In the genomic region with DNA sequence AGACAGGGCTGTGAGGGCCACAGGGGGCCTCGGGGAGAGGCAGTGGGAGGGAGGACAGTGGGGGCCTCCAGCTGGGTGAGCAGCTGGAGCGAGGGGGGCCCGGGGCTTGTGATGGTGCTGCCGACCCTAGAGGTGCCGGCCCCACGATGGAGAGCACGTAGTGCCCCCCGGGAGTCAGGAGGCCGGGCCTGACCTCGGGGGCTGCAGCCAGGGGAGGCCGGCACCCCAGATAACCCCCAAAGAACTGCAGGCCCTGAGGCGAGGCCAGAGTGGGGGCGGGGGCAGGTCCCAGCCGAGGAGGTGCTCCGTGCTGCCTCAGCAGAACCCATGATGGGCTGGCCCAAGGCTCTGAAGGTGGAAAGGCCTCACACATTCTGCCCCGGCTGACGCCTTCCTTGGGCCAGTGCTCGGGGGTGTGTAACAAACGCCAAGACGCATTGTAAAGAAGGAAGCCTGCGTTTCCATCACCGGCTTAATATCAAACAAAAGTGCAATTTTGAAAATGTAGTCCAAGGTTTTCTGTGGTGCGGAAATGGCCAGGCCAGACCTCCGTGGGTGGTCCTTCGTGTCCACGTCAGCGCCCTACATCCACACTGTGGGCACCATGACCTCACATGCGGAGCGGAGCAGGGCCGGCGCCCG, we compare ENCODE assay signal across 21 cellular contexts. TPM values are rescaled to one million over a fixed set of nuclear protein-coding genes. Genes with fewer than 3 reads are reported as not detected.
DNase-seq lines count a peak whose midpoint lies in the region; ATAC-seq, FAIRE-seq and TF ChIP-seq lines count a peak whose summit lies in the region.
"Had no signal": no experiment of that assay in that cellular context is flagged by ENCODE, and none has a peak within 500 bp of the region (broad histone marks: within the 10 kb centered on the region; RNA-seq: fewer than 3 reads in every experiment).

No MANE protein-coding gene starts in this region.

- H3K4me2 ChIP-seq in GM23338 = no peak overlapping the region
- H3K4me2 ChIP-seq in hepatocyte = no peak overlapping the region

- H3K4me3 ChIP-seq in GM23338 = no peak overlapping the region
- H3K4me3 ChIP-seq in adipocyte (ENCODE audit: low read length) = no peak overlapping the region
- H3K4me3 ChIP-seq in hepatocyte = no peak overlapping the region
- H3K4me3 ChIP-seq in gastrocnemius medialis = no peak overlapping the region
- H3K4me3 ChIP-seq: dorsolateral prefrontal cortex, lung, SJCRH30 had no signal

- H3K9me3 Mint-ChIP-seq in GM23338 = no peaks in the 10 kb centered on the region; the same call in 2 of the 3 replicates
- no peaks in the 10 kb centered on the region for H3K9me3 Mint-ChIP-seq in activated T-helper 2 cell treated with anti-CD3 and anti-CD28 coated beads, Interferon-gamma antibody, Interleukin-2, Interleukin-4, amounts not matched to agents 10 μg/mL and 5 μg/mL and 100 μg/mL, durations not matched to agents 14 hours and 24 hours and 36 hours
- H3K9me3 Mint-ChIP-seq: CD4-positive, alpha-beta memory T cell had no signal

- H3K27ac Mint-ChIP-seq in GM23338 = no peak overlapping the region
- no peak overlapping the region for H3K27ac Mint-ChIP-seq in activated T-helper 2 cell treated with anti-CD3 and anti-CD28 coated beads, Interferon-gamma antibody, Interleukin-2, Interleukin-4, amounts not matched to agents 10 μg/mL and 5 μg/mL and 100 μg/mL, durations not matched to agents 14 hours and 24 hours and 36 hours
- H3K27ac Mint-ChIP-seq: CD4-positive, alpha-beta memory T cell; T-helper 17 cell had no signal

- H3K27me3 Mint-ChIP-seq in GM23338 (ENCODE audit: insufficient read depth, low read depth, poor library complexity) = peaks cover 8% of the 10 kb centered on the region
- H3K27me3 Mint-ChIP-seq in activated T-helper 2 cell treated with anti-CD3 and anti-CD28 coated beads, Interferon-gamma antibody, Interleukin-2, Interleukin-4, amounts not matched to agents 10 μg/mL and 5 μg/mL and 100 μg/mL, durations not matched to agents 14 hours and 24 hours and 36 hours (ENCODE audit: low read depth) = peaks cover 2% of the 10 kb centered on the region

- DNase-seq in GM23338 (ENCODE audit: low spot score) (no peak), adipocyte (ENCODE audit: low read depth) (no peak), hepatocyte (ENCODE audit: low spot score) (no peak), gastrocnemius medialis (no peak), D721Med (ENCODE audit: insufficient read length, low spot score) (no peak), NCI-H146 (lab: John Stamatoyannopoulos, UW) (no peak)
- DNase-seq in activated T-helper 2 cell treated with anti-CD3 and anti-CD28 coated beads, Interferon-gamma antibody, Interleukin-2, Interleukin-4, amounts not matched to agents 10 μg/mL and 5 μg/mL and 100 μg/mL, durations not matched to agents 14 hours and 24 hours and 36 hours (ENCODE audit: low spot score) = no peak
- DNase-seq: activated CD4-positive, alpha-beta T cell treated with anti-CD3 and anti-CD28 coated beads, Interleukin-2, amount 50 U/mL, for 48 hours; activated gamma-delta T cell treated with Interleukin-2 at 50 U/mL for 16 hours; caudate nucleus; CD4-positive, alpha-beta memory T cell; DMS79 treated with DMSO at 0.1 percent for 48 hours; dorsolateral prefrontal cortex; Karpas-422; NCI-H1092 treated with DMSO at 0.1 percent for 48 hours; NCI-H524 treated with DMSO at 0.1 percent for 48 hours; SJCRH30; T-helper 17 cell had no signal

- in situ Hi-C loops in gastrocnemius medialis (cut with MboI; ENCODE audit: low sequenced_read_pairs in 4 of 4) = no loop called here

- intact Hi-C loops in gastrocnemius medialis (cut with DNase I; ENCODE audit: low total_unique reads) = no loop called here
- intact Hi-C loops in activated T-helper 2 cell treated with anti-CD3 and anti-CD28 coated beads, Interferon-gamma antibody, Interleukin-2, Interleukin-4, amounts not matched to agents 10 μg/mL and 5 μg/mL and 100 μg/mL, durations not matched to agents 14 hours and 24 hours and 36 hours (cut with micrococcal nuclease) = no loop called here

- FAIRE-seq in D721Med (lab: Jason Lieb, UNC) = no peak

- H3K36me3 ChIP-seq in GM23338 (ENCODE audit: insufficient read depth) = no peaks in the 10 kb centered on the region
- H3K36me3 ChIP-seq in adipocyte (ENCODE audit: control insufficient read depth, insufficient read depth, low read length, severe bottlenecking) = no peaks in the 10 kb centered on the region
- H3K36me3 ChIP-seq in hepatocyte (replicated peaks; ENCODE audit: insufficient read depth, low read depth) = no peaks in the 10 kb centered on the region
- no peaks in the 10 kb centered on the region for H3K36me3 ChIP-seq in gastrocnemius medialis
- H3K36me3 ChIP-seq: SJCRH30 had no signal

- H3K27me3 ChIP-seq in GM23338 (ENCODE audit: insufficient read depth) (no peaks in the 10 kb centered on the region), adipocyte (replicated peaks; ENCODE audit: control insufficient read depth, insufficient read depth, low read length) (no peaks in the 10 kb centered on the region), hepatocyte (no peaks in the 10 kb centered on the region), gastrocnemius medialis (peaks cover 0 to 3% (median 0%) of the 10 kb centered on the region in 3 donors)
- H3K27me3 ChIP-seq: SJCRH30 had no signal

- no peak overlapping the region for H3K4me3 Mint-ChIP-seq in GM23338
- H3K4me3 Mint-ChIP-seq in activated T-helper 2 cell treated with anti-CD3 and anti-CD28 coated beads, Interferon-gamma antibody, Interleukin-2, Interleukin-4, amounts not matched to agents 10 μg/mL and 5 μg/mL and 100 μg/mL, durations not matched to agents 14 hours and 24 hours and 36 hours (ENCODE audit: low read depth) = no peak overlapping the region
- H3K4me3 Mint-ChIP-seq: CD4-positive, alpha-beta memory T cell; T-helper 17 cell had no signal

- H3K27ac ChIP-seq in GM23338 (ENCODE audit: low read depth) (no peak overlapping the region), hepatocyte (peak overlapping the region; percentile 78), gastrocnemius medialis (peak overlapping the region; percentile 10 to 57 (median 24))
- H3K27ac ChIP-seq: dorsolateral prefrontal cortex, parathyroid adenoma, SJCRH30 had no signal

- H3K4me1 ChIP-seq in GM23338 (ENCODE audit: insufficient read depth) (no peaks in the 10 kb centered on the region), adipocyte (ENCODE audit: control insufficient read depth, insufficient read depth, low read length) (peaks cover 19% of the 10 kb centered on the region), hepatocyte (ENCODE audit: insufficient read depth) (peaks cover 16% of the 10 kb centered on the region), gastrocnemius medialis (no peaks in the 10 kb centered on the region)
- H3K4me1 ChIP-seq: parathyroid adenoma, SJCRH30 had no signal

- H3F3A ChIP-seq in GM23338 (replicated peaks; ENCODE audit: low read depth) = no peaks in the 10 kb centered on the region

- WGBS in hepatocyte (ENCODE audit: low lambda C conversion rate, missing lambda C conversion rate) = 91% methylated on average over 27 of the region's 32 CpGs

- peak overlapping the region; percentile 47; the same call in 1 of the 2 replicates for H2AFZ ChIP-seq in GM23338
- no peak overlapping the region for H2AFZ ChIP-seq in hepatocyte
- H2AFZ ChIP-seq: parathyroid adenoma had no signal

- no peaks in the 10 kb centered on the region for H3K9me3 ChIP-seq in adipocyte (ENCODE audit: control insufficient read depth, low read length)
- H3K9me3 ChIP-seq in hepatocyte (ENCODE audit: low read depth) = no peaks in the 10 kb centered on the region
- no peaks in the 10 kb centered on the region for H3K9me3 ChIP-seq in gastrocnemius medialis
- H3K9me3 ChIP-seq: SJCRH30 had no signal

- H3K9me2 ChIP-seq in GM23338 (ENCODE audit: insufficient read depth) (no peaks in the 10 kb centered on the region), hepatocyte (replicated peaks; ENCODE audit: insufficient read depth) (no peaks in the 10 kb centered on the region)

- H4K20me1 ChIP-seq in GM23338 (replicated peaks; ENCODE audit: insufficient read depth) = no peaks in the 10 kb centered on the region
- H4K20me1 ChIP-seq in hepatocyte (ENCODE audit: insufficient read depth, poor library complexity, severe bottlenecking) = no peaks in the 10 kb centered on the region

- H3K36me3 Mint-ChIP-seq in GM23338 (ENCODE audit: low read depth) = peaks cover 2% of the 10 kb centered on the region; the same call in 1 of the 3 replicates
- H3K36me3 Mint-ChIP-seq in activated T-helper 2 cell treated with anti-CD3 and anti-CD28 coated beads, Interferon-gamma antibody, Interleukin-2, Interleukin-4, amounts not matched to agents 10 μg/mL and 5 μg/mL and 100 μg/mL, durations not matched to agents 14 hours and 24 hours and 36 hours (ENCODE audit: low read depth) = no peaks in the 10 kb centered on the region

- no peak for TF ChIP-seq POLR2A in gastrocnemius medialis (IDR thresholded peaks at IDR 0.05)

- TF ChIP-seq CTCF in GM23338 (conservative IDR thresholded peaks at IDR 0.05; ENCODE audit: low read depth in 2 of 2) (no peak), hepatocyte (IDR thresholded peaks at IDR 0.05; ENCODE audit: poor library complexity) (no peak), gastrocnemius medialis (IDR thresholded peaks at IDR 0.05 in 4 of 5, conservative IDR thresholded peaks at IDR 0.05 in 1 of 5) (no peak), D721Med (IDR thresholded peaks at IDR 0.05; ENCODE audit: insufficient read depth, missing control alignments) (no peak)

- ATAC-seq in GM23338 = no peak
- no peak for ATAC-seq in gastrocnemius medialis
- ATAC-seq in HG03565 (IDR thresholded peaks at IDR 0.05; ENCODE audit: unreplicated experiment) = no peak
- ATAC-seq: T-helper 17 cell had no signal

- peak overlapping the region; percentile 51 for H3K9ac ChIP-seq in adipocyte (ENCODE audit: low read length)
- H3K9ac ChIP-seq: parathyroid adenoma had no signal

- H3K79me2 ChIP-seq in GM23338 (replicated peaks; ENCODE audit: insufficient read depth) (no peaks in the 10 kb centered on the region), hepatocyte (no peaks in the 10 kb centered on the region)
- H3K79me2 ChIP-seq: parathyroid adenoma had no signal

- H3K4me1 Mint-ChIP-seq in GM23338 = peaks cover 17% of the 10 kb centered on the region
- no peaks in the 10 kb centered on the region for H3K4me1 Mint-ChIP-seq in activated T-helper 2 cell treated with anti-CD3 and anti-CD28 coated beads, Interferon-gamma antibody, Interleukin-2, Interleukin-4, amounts not matched to agents 10 μg/mL and 5 μg/mL and 100 μg/mL, durations not matched to agents 14 hours and 24 hours and 36 hours (ENCODE audit: low read depth)
- H3K4me1 Mint-ChIP-seq: CD4-positive, alpha-beta memory T cell; T-helper 17 cell had no signal

TF ChIP-seq in GM23338, 12 proteins besides CTCF, POLR2A, EP300 and RAD21 (continues in another document):
- TF ChIP-seq ZNF331 (CRISPR knock-in tag; IDR thresholded peaks at IDR 0.05; ENCODE audit: low read depth) = no peak

RNA-seq across cellular contexts. Expression of gene COL6A1, which starts 55.2 kb away (rescaled TPM):
- 151 and 180 TPM in 2 replicates for total RNA-seq in GM23338 (2014; rRNA removed; shearing (Covaris generic))
- polyA plus RNA-seq in GM23338 (2016; fragmentation: Nextera tagmentation; extraction: Ambion mirVana) = 76.0 and 84.5 TPM in 2 replicates
- total RNA-seq in hepatocyte = 193 and 296 TPM in 2 replicates
- polyA plus RNA-seq in hepatocyte = 592 and 616 TPM in 2 replicates
- 10 to 100 TPM; 50.5 to 97.8 (median 73.3) TPM for total RNA-seq in gastrocnemius medialis
- total RNA-seq in activated T-helper 2 cell treated with anti-CD3 and anti-CD28 coated beads, Interferon-gamma antibody, Interleukin-2, Interleukin-4, amounts not matched to agents 10 μg/mL and 5 μg/mL and 100 μg/mL, durations not matched to agents 14 hours and 24 hours and 36 hours = 0.23 and 0.37 TPM in 2 replicates

Comparison
In these comparisons a context has a peak if more than half of its experiments do, and no peak if none do; other contexts are left out.
1. RNA of gene COL6A1, which starts 55.2 kb away (total RNA-seq): 193 to 296 TPM in hepatocyte, 151 to 180 TPM in GM23338 and 50.5 to 97.8 TPM in gastrocnemius medialis; 0.23 to 0.37 TPM in activated T-helper 2 cell treated with anti-CD3 and anti-CD28 coated beads, Interferon-gamma antibody, Interleukin-2, Interleukin-4, amounts not matched to agents 10 μg/mL and 5 μg/mL and 100 μg/mL, durations not matched to agents 14 hours and 24 hours and 36 hours; every median in the first group is over 10 times any median in the second.